In the genomic region with DNA sequence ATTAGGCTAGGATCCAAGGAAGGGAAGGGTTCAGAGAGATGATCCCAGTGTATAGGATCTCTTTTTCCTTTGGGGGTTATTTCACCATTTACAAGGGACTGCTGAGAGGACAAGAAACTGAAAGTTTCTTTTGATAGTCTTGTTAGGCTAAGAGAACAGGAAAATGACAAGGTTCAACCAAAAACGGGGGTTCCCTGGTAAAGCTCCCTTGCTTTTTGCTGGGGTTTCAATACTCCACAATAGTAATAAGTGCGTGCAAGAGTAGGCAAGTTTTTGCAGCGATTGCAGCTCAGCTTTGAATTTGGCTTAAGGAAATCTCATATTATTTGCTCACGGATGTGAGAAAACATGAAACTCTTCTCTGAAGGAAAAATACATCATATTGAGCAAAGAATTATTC, we compare ENCODE assay signal across 26 cellular contexts. TPM values are rescaled to one million over a fixed set of nuclear protein-coding genes. Genes with fewer than 3 reads are reported as not detected.
"Had no signal": no experiment of that assay in that cellular context is flagged by ENCODE, and none has a peak within 500 bp of the region (broad histone marks: within the 10 kb centered on the region; RNA-seq: fewer than 3 reads in every experiment).

No MANE protein-coding gene starts in this region.

- H3K27me3 ChIP-seq: neural progenitor cell, neutrophil, right atrium auricular region, right lobe of liver, tibial nerve, vagina had no signal

- DNase-seq: islet precursor cell; left ventricle myocardium inferior; mesendoderm; naive B cell; natural killer cell; nephron progenitor cell; occipital lobe; right lobe of liver; stimulated activated CD4-positive, alpha-beta T cell treated with anti-CD3 and anti-CD28 coated beads, Interleukin-1b, Interleukin-23, amount 100 ng/mL, for 48 hours; stimulated activated CD4-positive, alpha-beta T cell treated with anti-CD3 and anti-CD28 coated beads, Interleukin-2, amount 100 ng/mL, for 48 hours; stimulated activated CD4-positive, alpha-beta T cell treated with anti-CD3 and anti-CD28 coated beads, Interleukin-4, amount 100 ng/mL, for 4 hours; stimulated activated CD8-positive, alpha-beta memory T cell treated with anti-CD3 and anti-CD28 coated beads, Interleukin-4, amount 100 ng/mL, for 48 hours; stimulated activated naive CD4-positive, alpha-beta T cell treated with Interleukin-2 at 50 U/mL for 16 hours; stimulated activated naive CD8-positive, alpha-beta T cell treated with anti-CD3 and anti-CD28 coated beads, Interleukin-15, amount 100 ng/mL, for 72 hours; substantia nigra had no signal

- H3K9ac ChIP-seq: neural progenitor cell had no signal

- H3K4me3 Mint-ChIP-seq: mesothelial cell of epicardium; naive B cell; natural killer cell; nephron progenitor cell; neural progenitor cell; stimulated activated memory B cell treated with anti-CD40 and anti-IgM and Interleukin-4, amounts not matched to agents 10 μg/mL and 1 μg/mL and 100 μg/mL, for 72 hours; stimulated activated naive CD8-positive, alpha-beta T cell treated with anti-CD3 and anti-CD28 coated beads, Interleukin-15, amount 100 ng/mL, for 72 hours; type B pancreatic cell had no signal

- H3K9me3 ChIP-seq: neutrophil, right lobe of liver, vagina had no signal

- H3K9me3 Mint-ChIP-seq: natural killer cell; neural progenitor cell; stimulated activated naive CD8-positive, alpha-beta T cell treated with anti-CD3 and anti-CD28 coated beads, Interleukin-15, amount 100 ng/mL, for 72 hours had no signal

- H3K4me3 ChIP-seq: left ventricle myocardium inferior, lung, neural progenitor cell, right atrium auricular region, right lobe of liver, smooth muscle cell, tibial nerve, vagina had no signal

- H3K36me3 ChIP-seq: left ventricle myocardium inferior, neural progenitor cell, neutrophil, right atrium auricular region, right lobe of liver, tibial nerve, vagina had no signal

- H3K4me1 Mint-ChIP-seq: mesothelial cell of epicardium; naive B cell; natural killer cell; neural progenitor cell; stimulated activated memory B cell treated with anti-CD40 and anti-IgM and Interleukin-4, amounts not matched to agents 10 μg/mL and 1 μg/mL and 100 μg/mL, for 72 hours; stimulated activated naive CD8-positive, alpha-beta T cell treated with anti-CD3 and anti-CD28 coated beads, Interleukin-15, amount 100 ng/mL, for 72 hours had no signal

- H3K4me1 ChIP-seq: left ventricle myocardium inferior, neural progenitor cell, right atrium auricular region, right lobe of liver, tibial nerve, vagina had no signal

- ATAC-seq: natural killer cell; right lobe of liver; stimulated activated memory B cell treated with anti-CD40 and anti-IgM and Interleukin-4, amounts not matched to agents 10 μg/mL and 1 μg/mL and 100 μg/mL, for 72 hours; stimulated activated naive CD8-positive, alpha-beta T cell treated with anti-CD3 and anti-CD28 coated beads, Interleukin-15, amount 100 ng/mL, for 72 hours had no signal

- H3K36me3 Mint-ChIP-seq: mesothelial cell of epicardium; naive B cell; natural killer cell; neural progenitor cell; stimulated activated memory B cell treated with anti-CD40 and anti-IgM and Interleukin-4, amounts not matched to agents 10 μg/mL and 1 μg/mL and 100 μg/mL, for 72 hours; type B pancreatic cell had no signal

- H3K4me2 ChIP-seq: neural progenitor cell, smooth muscle cell had no signal

- H3K27ac Mint-ChIP-seq: mesothelial cell of epicardium; naive B cell; natural killer cell; nephron progenitor cell; neural progenitor cell; progenitor cell of endocrine pancreas; stimulated activated memory B cell treated with anti-CD40 and anti-IgM and Interleukin-4, amounts not matched to agents 10 μg/mL and 1 μg/mL and 100 μg/mL, for 72 hours; stimulated activated naive CD8-positive, alpha-beta T cell treated with anti-CD3 and anti-CD28 coated beads, Interleukin-15, amount 100 ng/mL, for 72 hours; type B pancreatic cell had no signal

- H2AFZ ChIP-seq: neural progenitor cell had no signal

- H3K27ac ChIP-seq: left ventricle myocardium inferior, neural progenitor cell, neutrophil, right atrium auricular region, right lobe of liver, tibial nerve, vagina had no signal

RNA-seq across cellular contexts. Expression of a gene that starts 18.8 kb away (rescaled TPM):
- total RNA-seq: natural killer cell had no signal

RNA-seq across cellular contexts. Expression of a gene that starts 39.8 kb away (rescaled TPM):
- total RNA-seq: natural killer cell had no signal
